Comparison of ENCODE assay signal across 8 cellular contexts in genomic region chr6:142566628-142567396, GRCh38.
DNase-seq lines count a peak whose midpoint lies in the region; ATAC-seq, FAIRE-seq and TF ChIP-seq lines count a peak whose summit lies in the region.
"Had no signal": no experiment of that assay in that cellular context is flagged by ENCODE, and none has a peak within 500 bp of the region (broad histone marks: within the 10 kb centered on the region; RNA-seq: fewer than 3 reads in every experiment).

No MANE protein-coding gene starts in this region.

- POLR2A ChIA-PET in GM10248 (lab: Yijun Ruan, JAX) = no interaction called here

- intact Hi-C loops in body of pancreas (cut with DNase I) = no loop called here

- no peaks in the 10 kb centered on the region for H3K9me3 ChIP-seq in MM.1S (replicated peaks; ENCODE audit: insufficient read depth, low read length)
- no peaks in the 10 kb centered on the region for H3K9me3 ChIP-seq in body of pancreas
- H3K9me3 ChIP-seq in keratinocyte (ENCODE audit: control insufficient read depth, low read depth, low read length) = no peaks in the 10 kb centered on the region

- H3F3A ChIP-seq in MM.1S (ENCODE audit: insufficient read depth, low read length) = 0 out of 2 replicates have a peak, but pooled peaks cover 4% of the 10 kb centered on the region

- TF ChIP-seq POLR2A in H54 (IDR thresholded peaks at IDR 0.05; ENCODE audit: low read depth, low read length) (no peak), body of pancreas (IDR thresholded peaks at IDR 0.05) (no peak)

- CTCF ChIA-PET in GM10248 (lab: Yijun Ruan, JAX) = interaction anchor here (0.7 to 3.8 kb wide), 15 partner anchors 9 to 868 kb away, joined by 3 to 21 read pairs (median 4); no protein-coding TSS in a partner anchor

- ATAC-seq in body of pancreas = peak; percentile 76

- no peaks in the 10 kb centered on the region for H4K20me1 ChIP-seq in MM.1S (ENCODE audit: insufficient read depth, low read length)
- H4K20me1 ChIP-seq in keratinocyte (ENCODE audit: control insufficient read depth, extremely low read depth, insufficient read depth, low read length) = no peaks in the 10 kb centered on the region

- H3K9ac ChIP-seq in MM.1S (ENCODE audit: low read length) (no peak overlapping the region), keratinocyte (ENCODE audit: control insufficient read depth, extremely low read depth, insufficient read depth, low read length) (no peak overlapping the region)

- no peaks in the 10 kb centered on the region for H3K9me1 ChIP-seq in keratinocyte (ENCODE audit: control insufficient read depth, extremely low read depth, insufficient read depth, low read length)

- no peaks in the 10 kb centered on the region for H3K27me3 ChIP-seq in MM.1S (replicated peaks; ENCODE audit: insufficient read depth, low read length)
- no peaks in the 10 kb centered on the region for H3K27me3 ChIP-seq in body of pancreas
- H3K27me3 ChIP-seq in keratinocyte (ENCODE audit: control insufficient read depth, extremely low read depth, insufficient read depth, low read length) = no peaks in the 10 kb centered on the region

- WGBS in body of pancreas, 2 donors = 53 to 61% methylated on average over 10 of the region's 10 CpGs

- H3K36me3 ChIP-seq in MM.1S (replicated peaks; ENCODE audit: insufficient read depth, low read length) (no peaks in the 10 kb centered on the region), body of pancreas (replicated peaks in 1 of 2; ENCODE audit: insufficient read depth in 1 of 2, low read depth in 2 of 2) (no peaks in the 10 kb centered on the region), keratinocyte (ENCODE audit: control insufficient read depth in 2 of 2, extremely low read depth in 1 of 2, insufficient read depth in 2 of 2, low read length in 2 of 2) (no peaks in the 10 kb centered on the region)

- H3K4me3 ChIP-seq in MM.1S (ENCODE audit: low read length) = no peak overlapping the region
- H3K4me3 ChIP-seq in body of pancreas = no peak overlapping the region
- H3K4me3 ChIP-seq in keratinocyte (ENCODE audit: control insufficient read depth in 2 of 3, extremely low read depth in 1 of 3, insufficient read depth in 2 of 3, low read depth in 1 of 3, low read length in 3 of 3) = no peak overlapping the region

- peak; percentile 89 for TF ChIP-seq CTCF in GM10248 (IDR thresholded peaks at IDR 0.05; ENCODE audit: control extremely low read depth, extremely low read depth, low read depth, missing control alignments)
- peak; percentile 68 for TF ChIP-seq CTCF in MM.1S (IDR thresholded peaks at IDR 0.05; ENCODE audit: low read length)
- TF ChIP-seq CTCF in body of pancreas (IDR thresholded peaks at IDR 0.05) = peak; percentile 65 to 89 (median 68)
- peak; percentile 86 to 88 (median 88) for TF ChIP-seq CTCF in keratinocyte (optimal IDR thresholded peaks at IDR 0.05 in 1 of 3, IDR thresholded peaks at IDR 0.05 in 1 of 3, conservative IDR thresholded peaks at IDR 0.05 in 1 of 3; ENCODE audit: extremely low read depth in 1 of 3, insufficient read depth in 2 of 3, low read length in 3 of 3)

- no peak for FAIRE-seq in H54 (lab: Jason Lieb, UNC)
- FAIRE-seq in TTC549 (lab: Jason Lieb, UNC) = peak; percentile 45
- FAIRE-seq in keratinocyte (lab: Jason Lieb, UNC) = peak; percentile 79
- FAIRE-seq: frontal cortex had no signal

- no peaks in the 10 kb centered on the region for H3K9me2 ChIP-seq in MM.1S (replicated peaks; ENCODE audit: insufficient read depth, low read length)

- H3K4me1 ChIP-seq in MM.1S (ENCODE audit: low read length) (peaks cover 22% of the 10 kb centered on the region), body of pancreas (no peaks in the 10 kb centered on the region), keratinocyte (ENCODE audit: control insufficient read depth, extremely low read depth, insufficient read depth, low read length) (peaks cover 27% of the 10 kb centered on the region)

- H2AFZ ChIP-seq in MM.1S (ENCODE audit: low read length) (no peak overlapping the region), keratinocyte (ENCODE audit: control insufficient read depth, low read length) (no peak overlapping the region)

- DNase-seq in GM10248 (ENCODE audit: extremely low spot score) = peak; percentile 63
- DNase-seq in H54 (ENCODE audit: insufficient read length, low spot score) = peak; percentile 20
- DNase-seq in MM.1S = peak; percentile 34
- peak; percentile 45 to 60 (median 53) for DNase-seq in body of pancreas
- DNase-seq in keratinocyte (ENCODE audit: low read depth, low spot score) = no peak
- peak; percentile 52 to 53 for DNase-seq in stimulated activated CD4-positive, alpha-beta T cell treated with anti-CD3 and anti-CD28 coated beads, Interleukin-4, amount 100 ng/mL, for 48 hours (ENCODE audit: low read depth in 2 of 2)

- H3K79me2 ChIP-seq in MM.1S (ENCODE audit: low read length) = no peaks in the 10 kb centered on the region
- no peaks in the 10 kb centered on the region for H3K79me2 ChIP-seq in keratinocyte (ENCODE audit: control insufficient read depth, insufficient read depth, low read length)

- H3K27ac ChIP-seq in MM.1S (ENCODE audit: low read length) = no peak overlapping the region
- no peak overlapping the region for H3K27ac ChIP-seq in body of pancreas
- H3K27ac ChIP-seq in keratinocyte (ENCODE audit: control insufficient read depth, insufficient read depth, low read length) = no peak overlapping the region

- dilution Hi-C loops in keratinocyte (cut with MboI; ENCODE audit: extremely low pct_ligation_motif_present, low sequenced_read_pairs) = no loop called here

- H3K4me2 ChIP-seq in MM.1S (ENCODE audit: low read depth, low read length) = no peak overlapping the region
- H3K4me2 ChIP-seq in keratinocyte (ENCODE audit: control insufficient read depth, extremely low read depth, insufficient read depth, low read depth, low read length) = no peak overlapping the region
